8 cellular contexts compared by ENCODE assay signal in genomic region chr4:163554870-163555465, GRCh38.
DNase-seq lines count a peak whose midpoint lies in the region; ATAC-seq, FAIRE-seq and TF ChIP-seq lines count a peak whose summit lies in the region.

No MANE protein-coding gene starts in this region.

- peaks cover 41% of the 10 kb centered on the region for H3K36me3 Mint-ChIP-seq in memory B cell
- H3K36me3 Mint-ChIP-seq in activated naive CD8-positive, alpha-beta T cell treated with anti-CD3 and anti-CD28 coated beads, Interleukin-2, amount 50 U/mL, for 24 hours (ENCODE audit: low read depth): peaks cover 2% of the 10 kb centered on the region

- in situ Hi-C loops in GM12878 (cut with MboI): loop anchor here (5.0 to 10.0 kb wide), 4 partner anchors 112 to 1180 kb away; no protein-coding TSS in a partner anchor

- no peak overlapping the region for H2AFZ ChIP-seq in GM12878 (ENCODE audit: control insufficient read depth, low read depth, low read length)

- H3K27me3 Mint-ChIP-seq in memory B cell: no peaks in the 10 kb centered on the region
- no peaks in the 10 kb centered on the region for H3K27me3 Mint-ChIP-seq in activated naive CD8-positive, alpha-beta T cell treated with anti-CD3 and anti-CD28 coated beads, Interleukin-2, amount 50 U/mL, for 24 hours

- H3K27ac Mint-ChIP-seq in memory B cell: peak overlapping the region; percentile 6
- H3K27ac Mint-ChIP-seq in activated naive CD8-positive, alpha-beta T cell treated with anti-CD3 and anti-CD28 coated beads, Interleukin-2, amount 50 U/mL, for 24 hours: no peak overlapping the region

- peaks cover 59% of the 10 kb centered on the region for H3K4me1 Mint-ChIP-seq in memory B cell
- peaks cover 43% of the 10 kb centered on the region for H3K4me1 Mint-ChIP-seq in activated naive CD8-positive, alpha-beta T cell treated with anti-CD3 and anti-CD28 coated beads, Interleukin-2, amount 50 U/mL, for 24 hours

- no peak overlapping the region for H3K27ac ChIP-seq in GM12878 (ENCODE audit: control insufficient read depth, insufficient read depth)

- peak; percentile 41 to 63 (median 58); a peak in 4 of 6 replicates for TF ChIP-seq CTCF in GM12878 (IDR thresholded peaks at IDR 0.05 in 2 of 3, conservative IDR thresholded peaks at IDR 0.05 in 1 of 3; ENCODE audit: control insufficient read depth in 2 of 3, extremely low read depth in 1 of 3, insufficient read depth in 1 of 3, low read depth in 3 of 3, low read length in 3 of 3)

- FAIRE-seq in GM12878 (lab: Jason Lieb, UNC): no peak

- no peaks in the 10 kb centered on the region for H3K27me3 ChIP-seq in GM12878 (replicated peaks in 1 of 2; ENCODE audit: control insufficient read depth in 2 of 2, insufficient read depth in 2 of 2, low read length in 1 of 2)

- SMC1A ChIA-PET in GM12878 (lab: Charles Lee; ENCODE audit: uncharacterized antibody, unreplicated experiment): interaction anchor here (0.6 to 17.5 kb wide), 23 partner anchors 8 to 1176 kb away, joined by 3 to 727 read pairs (median 5); no protein-coding TSS in a partner anchor

- no TSS peak for BruUV-seq in GM12878 (replicated peaks; lab: Mats Ljungman, UMichigan)

- no peak overlapping the region for H3K4me2 ChIP-seq in GM12878 (ENCODE audit: control insufficient read depth, insufficient read depth)

- ATAC-seq in GM12878 (no peak), memory B cell (ENCODE audit: low read depth) (no peak), HG03097 (IDR thresholded peaks at IDR 0.05; ENCODE audit: low FRiP score, unreplicated experiment) (no peak)
- ATAC-seq in activated naive CD8-positive, alpha-beta T cell treated with anti-CD3 and anti-CD28 coated beads, Interleukin-2, amount 50 U/mL, for 24 hours: no peak

- no peak for TF ChIP-seq POLR2A in GM12878 (IDR thresholded peaks at IDR 0.05; ENCODE audit: low read depth, low read length)

- no peaks in the 10 kb centered on the region for H3K9me3 ChIP-seq in GM12878 (replicated peaks; ENCODE audit: control insufficient read depth, insufficient read depth, low read length)

- peaks cover 18% of the 10 kb centered on the region for H3K4me1 ChIP-seq in GM12878 (ENCODE audit: control insufficient read depth, insufficient read depth, low read length)

- RAD21 ChIA-PET in GM12878 (lab: Charles Lee; ENCODE audit: unreplicated experiment): interaction anchor here (0.7 to 12.0 kb wide), 13 partner anchors 8 to 1176 kb away, joined by 3 to 247 read pairs (median 14); no protein-coding TSS in a partner anchor

- H4K20me1 ChIP-seq in GM12878 (ENCODE audit: control insufficient read depth, insufficient read depth): no peaks in the 10 kb centered on the region

- WGBS in GM12878 (ENCODE audit: insufficient coverage, insufficient replicate concordance, low lambda C conversion rate, missing lambda C conversion rate): 17% methylated on average over 3 of the region's 3 CpGs

- peaks cover 4% of the 10 kb centered on the region for H3K9me3 Mint-ChIP-seq in memory B cell
- H3K9me3 Mint-ChIP-seq in activated naive CD8-positive, alpha-beta T cell treated with anti-CD3 and anti-CD28 coated beads, Interleukin-2, amount 50 U/mL, for 24 hours: peaks cover 2% of the 10 kb centered on the region

- H3K79me2 ChIP-seq in GM12878 (ENCODE audit: control insufficient read depth, insufficient read depth, low read length): no peaks in the 10 kb centered on the region

- no peak overlapping the region for H3K9ac ChIP-seq in GM12878 (ENCODE audit: control insufficient read depth, insufficient read depth, low read length)

- peak; percentile 62 for DNase-seq in ELR (ENCODE audit: low read depth)
- peak; percentile 17 for DNase-seq in MV-4-11 (lab: John Stamatoyannopoulos, UW)
- DNase-seq in GM12878 (ENCODE audit: low read depth, low spot score): no peak
- DNase-seq in memory B cell (ENCODE audit: low spot score in 2 of 2): no peak
- no peak for DNase-seq in NK-92 (lab: John Stamatoyannopoulos, UW; ENCODE audit: unreplicated experiment)
- DNase-seq in activated naive CD8-positive, alpha-beta T cell treated with anti-CD3 and anti-CD28 coated beads, Interleukin-2, amount 50 U/mL, for 24 hours: no peak
- DNase-seq in GDM1 (lab: John Stamatoyannopoulos, UW): no peak

- CTCF ChIA-PET in GM12878 (lab: Yijun Ruan, JAX): interaction anchor here (0.7 to 15.1 kb wide), 30 partner anchors 8 to 1176 kb away, joined by 3 to 571 read pairs (median 6); partner anchors contain the start of gene TMA16

- no peak overlapping the region for H3K4me3 Mint-ChIP-seq in memory B cell
- no peak overlapping the region for H3K4me3 Mint-ChIP-seq in activated naive CD8-positive, alpha-beta T cell treated with anti-CD3 and anti-CD28 coated beads, Interleukin-2, amount 50 U/mL, for 24 hours

- peak; percentile 72 for TF ChIP-seq RAD21 in GM12878 (IDR thresholded peaks at IDR 0.05; ENCODE audit: insufficient read depth, low read depth, low read length)

- TF ChIP-seq EP300 in GM12878 (IDR thresholded peaks at IDR 0.05; ENCODE audit: borderline replicate concordance in 1 of 2, control insufficient read depth in 1 of 2, low read depth in 2 of 2, low read length in 2 of 2): no peak

- intact Hi-C loops in GM12878 (cut with micrococcal nuclease; ENCODE audit: unreplicated experiment): loop anchor here (1.0 to 10.0 kb wide), 4 partner anchors 126 to 1177 kb away; no protein-coding TSS in a partner anchor

- H3K36me3 ChIP-seq in GM12878 (ENCODE audit: control insufficient read depth in 2 of 2, insufficient read depth in 2 of 2, low read length in 1 of 2): no peaks in the 10 kb centered on the region

- H3K4me3 ChIP-seq in GM12878: no peak overlapping the region

- POLR2A ChIA-PET in GM12878 (lab: Charles Lee): interaction anchor here (1.6 to 1.8 kb wide), 2 partner anchors 118 to 199 kb away, joined by 5 to 6 read pairs; no protein-coding TSS in a partner anchor

TF ChIP-seq in GM12878, 131 proteins besides CTCF, POLR2A, EP300 and RAD21:
- TF ChIP-seq SMC3 (IDR thresholded peaks at IDR 0.05; ENCODE audit: borderline replicate concordance, low read length): peak; percentile 78
- no peak for TF ChIP-seq NRF1 (conservative IDR thresholded peaks at IDR 0.05; ENCODE audit: low read depth, low read length)

Comparison
In these comparisons a context has a peak if more than half of its experiments do, and no peak if none do; other contexts are left out.
1. DNase-seq: peak in ELR (single experiment) and MV-4-11 (single experiment); none in GM12878 (single experiment), memory B cell (0 of 2), NK-92 (single experiment), activated naive CD8-positive, alpha-beta T cell treated with anti-CD3 and anti-CD28 coated beads, Interleukin-2, amount 50 U/mL, for 24 hours (single experiment) and GDM1 (single experiment).